Comparison of ENCODE assay signal across 8 cellular contexts in genomic region chr19:1171755-1172352, GRCh38. TPM values are rescaled to one million over a fixed set of nuclear protein-coding genes. Genes with fewer than 3 reads are reported as not detected.
A peak's percentile ranks its signal among the peaks of the same experiment; 100 is the strongest.
DNase-seq lines count a peak whose midpoint lies in the region; ATAC-seq, FAIRE-seq and TF ChIP-seq lines count a peak whose summit lies in the region.

No MANE protein-coding gene starts in this region.

- H3K4me1 ChIP-seq in HUES6 (ENCODE audit: control insufficient read depth, insufficient read depth, low read length): peaks cover 52% of the 10 kb centered on the region
- H3K4me1 ChIP-seq in left ventricle myocardium inferior: peaks cover 39% of the 10 kb centered on the region
- peaks cover 31 to 95% (median 78%) of the 10 kb centered on the region in 6 donors for H3K4me1 ChIP-seq in spleen

- WGBS in spleen, 5 donors: 71 to 94% (median 77%) methylated on average over 13 to 15 of the region's 15 CpGs

- H3K9me3 Mint-ChIP-seq in WTC11: no peaks in the 10 kb centered on the region

- DNase-seq in WTC11 (ENCODE audit: low spot score) (peak; percentile 12), left ventricle myocardium inferior (no peak), spleen (peak; percentile 72), D721Med (ENCODE audit: insufficient read length, low spot score) (no peak), posterior vena cava (ENCODE audit: low spot score) (no peak)

- H3K36me3 Mint-ChIP-seq in WTC11: no peaks in the 10 kb centered on the region; the same call in 1 of the 2 replicates

- intact Hi-C loops in left ventricle myocardium inferior (cut with micrococcal nuclease): no loop called here
- intact Hi-C loops in spleen (cut with DNase I; ENCODE audit: low total_unique reads): no loop called here
- intact Hi-C loops in posterior vena cava (cut with DNase I): loop anchor here (5.0 to 10.0 kb wide), 2 partner anchors 40 to 287 kb away; no protein-coding TSS in a partner anchor

- ATAC-seq in WTC11 (no peak), GM21447 (IDR thresholded peaks at IDR 0.05; ENCODE audit: unreplicated experiment) (no peak), GM18868 (IDR thresholded peaks at IDR 0.05; ENCODE audit: unreplicated experiment) (no peak)

- H3K4me3 Mint-ChIP-seq in WTC11: peak overlapping the region; percentile 85

- POLR2A ChIA-PET in WTC11 (lab: Charles Lee): interaction anchor here (0.8 kb wide), 1 partner anchor 26 kb away, joined by 5 read pairs; no protein-coding TSS in a partner anchor

- H3K27me3 Mint-ChIP-seq in WTC11 (ENCODE audit: low read depth): no peaks in the 10 kb centered on the region

- CTCF ChIA-PET in WTC11 (lab: Charles Lee): interaction anchor here (0.7 to 1.0 kb wide), 2 partner anchors 59 to 72 kb away, joined by 3 to 5 read pairs; no protein-coding TSS in a partner anchor

- no peak for FAIRE-seq in D721Med (lab: Jason Lieb, UNC)

- H3K4me3 ChIP-seq in HUES6 (ENCODE audit: low read depth, low read length) (peak overlapping the region; percentile 93; the same call in 1 of the 2 replicates), left ventricle myocardium inferior (peak overlapping the region; percentile 94), spleen (peak overlapping the region in 6 of 8 donors; percentile 12 to 92 (median 78))

- TF ChIP-seq CTCF in WTC11 (IDR thresholded peaks at IDR 0.05): no peak
- TF ChIP-seq CTCF in left ventricle myocardium inferior (IDR thresholded peaks at IDR 0.05; ENCODE audit: borderline replicate concordance): no peak
- no peak for TF ChIP-seq CTCF in spleen (IDR thresholded peaks at IDR 0.05 in 8 of 11, conservative IDR thresholded peaks at IDR 0.05 in 3 of 11)
- TF ChIP-seq CTCF in D721Med (IDR thresholded peaks at IDR 0.05; ENCODE audit: insufficient read depth, missing control alignments): no peak

- peaks cover 26% of the 10 kb centered on the region for H3K4me1 Mint-ChIP-seq in WTC11

- H3K9me3 ChIP-seq in HUES6 (ENCODE audit: control insufficient read depth, insufficient read depth, low read depth, low read length): no peaks in the 10 kb centered on the region
- H3K9me3 ChIP-seq in left ventricle myocardium inferior (replicated peaks): no peaks in the 10 kb centered on the region
- H3K9me3 ChIP-seq in spleen: no peaks in the 10 kb centered on the region

- H3K27me3 ChIP-seq in HUES6 (ENCODE audit: control insufficient read depth, insufficient read depth, low read length) (no peaks in the 10 kb centered on the region), left ventricle myocardium inferior (ENCODE audit: low read depth) (no peaks in the 10 kb centered on the region), spleen (replicated peaks in 1 of 7) (no peaks in the 10 kb centered on the region)

- H3K27ac Mint-ChIP-seq in WTC11: peak overlapping the region; percentile 87

- peak overlapping the region; percentile 23 for H3K9ac ChIP-seq in HUES6 (ENCODE audit: low read length)

- TF ChIP-seq POLR2A in spleen (IDR thresholded peaks at IDR 0.05): no peak

- H3K27ac ChIP-seq in HUES6 (ENCODE audit: low read depth, low read length) (no peak overlapping the region), left ventricle myocardium inferior (replicated peaks) (peak overlapping the region; percentile 94), spleen (peak overlapping the region in 7 of 8 donors; percentile 91 to 99 (median 98))

- H3K36me3 ChIP-seq in HUES6 (ENCODE audit: control insufficient read depth, insufficient read depth, low read length) (no peaks in the 10 kb centered on the region), left ventricle myocardium inferior (no peaks in the 10 kb centered on the region), spleen (peaks cover 0 to 50% (median 11%) of the 10 kb centered on the region in 6 donors)

TF ChIP-seq in WTC11, 78 proteins besides CTCF, POLR2A, EP300 and RAD21:
- TF ChIP-seq FOXJ3 (CRISPR knock-in tag; IDR thresholded peaks at IDR 0.05; ENCODE audit: borderline replicate concordance): no peak
- no peak for TF ChIP-seq ZNF263 (CRISPR knock-in tag; IDR thresholded peaks at IDR 0.05; ENCODE audit: low read depth)
- TF ChIP-seq RORB (CRISPR knock-in tag; IDR thresholded peaks at IDR 0.05): no peak
- no peak for TF ChIP-seq ARID4B (CRISPR knock-in tag; IDR thresholded peaks at IDR 0.05; ENCODE audit: borderline replicate concordance)

RNA-seq across cellular contexts. Expression of gene SBNO2, which starts 2.2 kb away (rescaled TPM):
- total RNA-seq in WTC11 (2021): 40.7 to 57.3 TPM (median 48.0 TPM) in 3 replicates
- 16.9 TPM for total RNA-seq in left ventricle myocardium inferior
- total RNA-seq in spleen: 100 to 1,000 TPM in 5 of 7 donors, 10 to 100 TPM in 2; 51.7 to 230 (median 168) TPM
- 10 to 100 TPM; 16.2 to 62.0 (median 29.8) TPM for polyA plus RNA-seq in spleen
- 10 to 100 TPM; 63.5 to 71.0 TPM for total RNA-seq in posterior vena cava

RNA-seq across cellular contexts. Expression of gene STK11, which starts 33.7 kb away (rescaled TPM):
- 106 to 112 TPM (median 106 TPM) in 3 replicates for total RNA-seq in WTC11 (2021)
- 50.1 TPM for total RNA-seq in left ventricle myocardium inferior
- total RNA-seq in spleen: 10 to 100 TPM; 52.1 to 85.0 (median 75.3) TPM
- polyA plus RNA-seq in spleen: 100 to 1,000 TPM in 1 of 3 donors, 10 to 100 TPM in 2; 44.0 to 107 (median 46.7) TPM
- total RNA-seq in posterior vena cava: 10 to 100 TPM; 32.5 to 35.9 TPM

Comparison
In these comparisons a context has a peak if more than half of its experiments do, and no peak if none do; other contexts are left out.
1. DNase-seq: peak in WTC11 (single experiment) and spleen (single experiment); none in left ventricle myocardium inferior (single experiment), D721Med (single experiment) and posterior vena cava (single experiment).
2. intact Hi-C loops: an anchor here in posterior vena cava (5.0 to 10.0 kb wide); none called in left ventricle myocardium inferior and spleen.
3. Peak in every context shown above with its lines, with median percentiles within 50 percentile points of each other: H3K4me3 ChIP-seq.